Comparison of ENCODE assay signal across 1 cellular context in genomic region chr20:62876826-62877728, GRCh38.
TF ChIP-seq lines count a peak whose summit lies in the region.

No MANE protein-coding gene starts in this region.

TF ChIP-seq in HepG2, 621 proteins besides CTCF, POLR2A, EP300 and RAD21 (continued from another document and continues in another):
- TF ChIP-seq ZBTB4 (CRISPR knock-in tag; IDR thresholded peaks at IDR 0.05; ENCODE audit: borderline replicate concordance) (peak; percentile 91), ZNF333 (CRISPR knock-in tag; IDR thresholded peaks at IDR 0.05; ENCODE audit: borderline replicate concordance) (no peak), MEIS2 (CRISPR knock-in tag; IDR thresholded peaks at IDR 0.05) (no peak), GATAD2A (CRISPR knock-in tag; IDR thresholded peaks at IDR 0.05) (peak; percentile 39; the same call in 1 of the 2 replicates), ZFY (CRISPR knock-in tag; IDR thresholded peaks at IDR 0.05) (no peak), MTA1 (CRISPR knock-in tag; IDR thresholded peaks at IDR 0.05; ENCODE audit: borderline replicate concordance) (no peak; the same call in 1 of the 2 replicates), ZNF383 (CRISPR knock-in tag; IDR thresholded peaks at IDR 0.05; ENCODE audit: borderline replicate concordance) (no peak), SMAD9 (CRISPR knock-in tag; IDR thresholded peaks at IDR 0.05) (no peak), PLRG1 (conservative IDR thresholded peaks at IDR 0.05) (no peak), RORA (CRISPR knock-in tag; IDR thresholded peaks at IDR 0.05) (no peak), FOXK1 (CRISPR knock-in tag; IDR thresholded peaks at IDR 0.05; ENCODE audit: borderline replicate concordance, low read depth) (no peak), NFATC3 (CRISPR knock-in tag; IDR thresholded peaks at IDR 0.05) (no peak), ZNF513 (CRISPR knock-in tag; conservative IDR thresholded peaks at IDR 0.05) (no peak), ZFYVE20 (CRISPR knock-in tag; IDR thresholded peaks at IDR 0.05; ENCODE audit: borderline replicate concordance, low read depth) (no peak), KDM5A (IDR thresholded peaks at IDR 0.05; ENCODE audit: borderline replicate concordance, low read length) (no peak), SP1 (IDR thresholded peaks at IDR 0.05) (no peak), SP1 (CRISPR knock-in tag; IDR thresholded peaks at IDR 0.05) (no peak), ZSCAN12 (CRISPR knock-in tag; IDR thresholded peaks at IDR 0.05) (no peak), MAF1 (CRISPR knock-in tag; IDR thresholded peaks at IDR 0.05; ENCODE audit: borderline replicate concordance) (no peak), FUBP1 (CRISPR knock-in tag; IDR thresholded peaks at IDR 0.05; ENCODE audit: borderline replicate concordance) (no peak), ZNF431 (CRISPR knock-in tag; IDR thresholded peaks at IDR 0.05; ENCODE audit: borderline replicate concordance, low read depth) (no peak), ZNF24 (IDR thresholded peaks at IDR 0.05) (no peak), TOPORS (CRISPR knock-in tag; IDR thresholded peaks at IDR 0.05) (no peak), MAZ (IDR thresholded peaks at IDR 0.05; ENCODE audit: borderline replicate concordance, low read depth, low read length) (no peak), MAZ (CRISPR knock-in tag; IDR thresholded peaks at IDR 0.05; ENCODE audit: low read depth) (no peak), ZNF30 (CRISPR knock-in tag; IDR thresholded peaks at IDR 0.05) (no peak), ZBTB14 (CRISPR knock-in tag; IDR thresholded peaks at IDR 0.05) (no peak), GMEB2 (CRISPR knock-in tag; IDR thresholded peaks at IDR 0.05; ENCODE audit: low read depth) (no peak), ZNF274 (CRISPR knock-in tag; IDR thresholded peaks at IDR 0.05) (peak; percentile 63; the same call in 1 of the 2 replicates), MAFF (IDR thresholded peaks at IDR 0.05; ENCODE audit: low read depth, low read length) (no peak), ZBTB26 (CRISPR knock-in tag; IDR thresholded peaks at IDR 0.05; ENCODE audit: borderline replicate concordance) (no peak), ZNF232 (CRISPR knock-in tag; IDR thresholded peaks at IDR 0.05; ENCODE audit: borderline replicate concordance) (no peak), TAF15 (IDR thresholded peaks at IDR 0.05; ENCODE audit: low read depth, low read length, poor library complexity, severe bottlenecking) (peak; percentile 83), ATF7 (IDR thresholded peaks at IDR 0.05) (no peak), ATF7 (CRISPR knock-in tag; IDR thresholded peaks at IDR 0.05) (no peak), ARNTL (CRISPR knock-in tag; IDR thresholded peaks at IDR 0.05) (no peak), HNF1B (CRISPR knock-in tag; IDR thresholded peaks at IDR 0.05) (no peak), IRF1 (CRISPR knock-in tag; IDR thresholded peaks at IDR 0.05; ENCODE audit: low read depth) (no peak), PATZ1 (CRISPR knock-in tag; IDR thresholded peaks at IDR 0.05) (peak; percentile 35; the same call in 1 of the 2 replicates), RBAK (CRISPR knock-in tag; IDR thresholded peaks at IDR 0.05) (no peak), ZFP91 (CRISPR knock-in tag; IDR thresholded peaks at IDR 0.05; ENCODE audit: borderline replicate concordance) (peak; percentile 82; the same call in 1 of the 2 replicates), ZNF546 (CRISPR knock-in tag; conservative IDR thresholded peaks at IDR 0.05) (no peak), SRSF4 (IDR thresholded peaks at IDR 0.05; ENCODE audit: low read depth, low read length, poor library complexity, severe bottlenecking) (no peak), CAMTA2 (CRISPR knock-in tag; IDR thresholded peaks at IDR 0.05; ENCODE audit: borderline replicate concordance) (no peak), ZNF205 (CRISPR knock-in tag; IDR thresholded peaks at IDR 0.05) (no peak), HNRNPUL1 (IDR thresholded peaks at IDR 0.05; ENCODE audit: low read depth, low read length) (no peak), ATAD3A (CRISPR knock-in tag; IDR thresholded peaks at IDR 0.05) (no peak), ZNF710 (CRISPR knock-in tag; IDR thresholded peaks at IDR 0.05; ENCODE audit: borderline replicate concordance) (no peak)
